1 cellular context compared by ENCODE assay signal in genomic region chr14:87260460-87260859, GRCh38.
TF ChIP-seq lines count a peak whose summit lies in the region.

No MANE protein-coding gene starts in this region.

TF ChIP-seq in GM23338, 12 proteins besides CTCF, POLR2A, EP300 and RAD21 (continued from another document):
- TF ChIP-seq ZNF331 (CRISPR knock-in tag; IDR thresholded peaks at IDR 0.05; ENCODE audit: low read depth) (no peak), EZH2 (IDR thresholded peaks at IDR 0.05; ENCODE audit: low read depth, unreplicated experiment) (no peak), NANOG (IDR thresholded peaks at IDR 0.05; ENCODE audit: borderline replicate concordance) (peak; percentile 19; the same call in 1 of the 2 replicates)
